ENCODE assay signal across 14 cellular contexts in the genomic region with DNA sequence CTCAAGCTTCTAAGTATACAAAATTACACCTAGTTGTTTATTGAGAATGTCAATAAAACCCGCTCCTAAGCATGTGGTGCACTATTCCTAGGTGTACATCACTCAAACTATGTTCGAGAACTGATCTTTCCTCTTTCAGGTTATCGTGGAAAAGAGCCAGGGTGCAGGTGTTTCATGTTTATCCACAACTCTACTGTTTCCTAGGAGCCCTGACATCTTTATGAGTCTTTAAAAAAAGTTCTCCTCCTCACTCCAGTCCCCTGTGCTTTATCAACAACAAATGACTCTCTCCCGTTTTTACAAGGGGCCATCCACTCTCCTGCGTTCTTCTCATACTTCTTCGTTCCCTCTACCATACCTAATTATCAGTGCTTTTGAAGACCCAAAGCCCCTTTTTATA.
"Had no signal": no experiment of that assay in that cellular context is flagged by ENCODE, and none has a peak within 500 bp of the region (broad histone marks: within the 10 kb centered on the region; RNA-seq: fewer than 3 reads in every experiment).

No MANE protein-coding gene starts in this region.

- DNase-seq: KBM-7, MG63, NCI-H1092 treated with DMSO at 0.1 percent for 48 hours, NCI-H1436, NCI-H187, NCI-H2107, NCI-H2227 treated with DMSO at 0.1 percent for 48 hours, NCI-H524, NCI-H526 treated with DMSO at 0.1 percent for 48 hours, Right ventricle myocardium superior, RPMI8226, SIG-M5 had no signal

- H3K27ac ChIP-seq: SJSA1, SK-N-MC had no signal

- H3K9me3 ChIP-seq: MG63, SJSA1 had no signal

- H3K4me3 ChIP-seq: MG63, SJSA1, SK-N-MC had no signal

- H3K27me3 ChIP-seq: MG63, SJSA1 had no signal

- H3K36me3 ChIP-seq: MG63, SJSA1 had no signal
